8 cellular contexts compared by ENCODE assay signal in the genomic region with DNA sequence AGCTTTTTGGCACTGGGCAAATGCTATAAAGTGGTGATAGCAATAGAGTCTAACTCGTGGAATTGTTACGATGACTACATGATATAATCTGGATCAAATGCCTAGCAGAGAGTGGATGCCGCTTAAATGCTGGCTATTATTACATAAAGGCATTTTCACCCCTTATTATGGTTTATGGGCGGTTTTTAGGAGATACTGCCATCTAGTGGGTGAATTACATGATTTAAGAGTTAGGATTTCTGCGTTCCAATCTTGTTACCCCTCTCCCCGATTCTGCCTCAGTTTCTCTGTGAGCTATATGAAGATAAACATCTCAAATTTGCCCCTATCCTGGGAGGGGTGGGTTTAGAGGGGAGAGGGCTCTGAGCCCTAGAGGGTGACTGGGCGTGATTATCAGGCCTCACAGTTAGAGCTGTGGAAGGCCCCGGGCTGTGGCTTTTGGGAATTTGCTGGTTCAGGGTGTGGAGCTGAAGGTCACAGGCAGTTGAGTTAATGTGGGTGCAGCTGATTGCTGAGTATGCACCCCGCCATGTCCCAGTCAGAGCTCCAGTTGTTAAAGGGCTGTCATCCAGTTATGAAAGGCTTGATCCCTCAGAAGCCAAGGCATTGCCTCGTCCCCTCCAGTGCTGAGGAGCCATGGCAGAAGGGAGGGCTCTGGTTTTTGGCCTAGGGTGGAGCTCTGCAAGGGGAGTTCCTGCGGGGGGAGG. TPM values are rescaled to one million over a fixed set of nuclear protein-coding genes. Genes with fewer than 3 reads are reported as not detected.
DNase-seq lines count a peak whose midpoint lies in the region; ATAC-seq and TF ChIP-seq lines count a peak whose summit lies in the region.

No MANE protein-coding gene starts in this region.

- no peaks in the 10 kb centered on the region for H3K4me1 Mint-ChIP-seq in WTC11

- ATAC-seq in WTC11 = no peak
- ATAC-seq in left ventricle myocardium superior = peak; percentile 54
- ATAC-seq in HG03442 (IDR thresholded peaks at IDR 0.05; ENCODE audit: unreplicated experiment) = no peak
- ATAC-seq in HG03354 (IDR thresholded peaks at IDR 0.05; ENCODE audit: poor library complexity, severe bottlenecking, unreplicated experiment) = no peak
- no peak for ATAC-seq in HG02884 (IDR thresholded peaks at IDR 0.05; ENCODE audit: unreplicated experiment)

- H3K36me3 Mint-ChIP-seq in WTC11 = no peaks in the 10 kb centered on the region; the same call in 1 of the 2 replicates

- no peaks in the 10 kb centered on the region for H3K27me3 Mint-ChIP-seq in WTC11 (ENCODE audit: low read depth)

- DNase-seq in G401 (ENCODE audit: low spot score) = peak; percentile 79
- DNase-seq in M059J (ENCODE audit: low read depth) = peak; percentile 32
- no peak for DNase-seq in WTC11 (ENCODE audit: low spot score)
- DNase-seq in left ventricle myocardium superior = no peak
- DNase-seq in stromal cell of bone marrow (ENCODE audit: low read depth) = peak; percentile 31

- POLR2A ChIA-PET in WTC11 (lab: Charles Lee) = no interaction called here

- H3K9me3 Mint-ChIP-seq in WTC11 = no peaks in the 10 kb centered on the region

- TF ChIP-seq CTCF in WTC11 (IDR thresholded peaks at IDR 0.05) = 0 out of 2 replicates have a peak, but pooled peaks have one; percentile 11

- H3K4me3 Mint-ChIP-seq in WTC11 = no peak overlapping the region

- CTCF ChIA-PET in WTC11 (lab: Charles Lee) = interaction anchor here (0.6 to 2.6 kb wide), 22 partner anchors 8 to 200 kb away, joined by 3 to 24 read pairs (median 5); a partner anchor contains a TSS

- in situ Hi-C loops in G401 (cut with HindIII; ENCODE audit: low sequenced_read_pairs) = no loop called here

- intact Hi-C loops in left ventricle myocardium superior (cut with micrococcal nuclease) = no loop called here

- H3K27ac Mint-ChIP-seq in WTC11 = no peak overlapping the region

TF ChIP-seq in WTC11, 78 proteins besides CTCF, POLR2A, EP300 and RAD21:
- TF ChIP-seq, protein P1, sequence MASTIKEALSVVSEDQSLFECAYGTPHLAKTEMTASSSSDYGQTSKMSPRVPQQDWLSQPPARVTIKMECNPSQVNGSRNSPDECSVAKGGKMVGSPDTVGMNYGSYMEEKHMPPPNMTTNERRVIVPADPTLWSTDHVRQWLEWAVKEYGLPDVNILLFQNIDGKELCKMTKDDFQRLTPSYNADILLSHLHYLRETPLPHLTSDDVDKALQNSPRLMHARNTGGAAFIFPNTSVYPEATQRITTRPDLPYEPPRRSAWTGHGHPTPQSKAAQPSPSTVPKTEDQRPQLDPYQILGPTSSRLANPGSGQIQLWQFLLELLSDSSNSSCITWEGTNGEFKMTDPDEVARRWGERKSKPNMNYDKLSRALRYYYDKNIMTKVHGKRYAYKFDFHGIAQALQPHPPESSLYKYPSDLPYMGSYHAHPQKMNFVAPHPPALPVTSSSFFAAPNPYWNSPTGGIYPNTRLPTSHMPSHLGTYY (CRISPR knock-in tag; IDR thresholded peaks at IDR 0.05) = no peak
- TF ChIP-seq, protein P2, sequence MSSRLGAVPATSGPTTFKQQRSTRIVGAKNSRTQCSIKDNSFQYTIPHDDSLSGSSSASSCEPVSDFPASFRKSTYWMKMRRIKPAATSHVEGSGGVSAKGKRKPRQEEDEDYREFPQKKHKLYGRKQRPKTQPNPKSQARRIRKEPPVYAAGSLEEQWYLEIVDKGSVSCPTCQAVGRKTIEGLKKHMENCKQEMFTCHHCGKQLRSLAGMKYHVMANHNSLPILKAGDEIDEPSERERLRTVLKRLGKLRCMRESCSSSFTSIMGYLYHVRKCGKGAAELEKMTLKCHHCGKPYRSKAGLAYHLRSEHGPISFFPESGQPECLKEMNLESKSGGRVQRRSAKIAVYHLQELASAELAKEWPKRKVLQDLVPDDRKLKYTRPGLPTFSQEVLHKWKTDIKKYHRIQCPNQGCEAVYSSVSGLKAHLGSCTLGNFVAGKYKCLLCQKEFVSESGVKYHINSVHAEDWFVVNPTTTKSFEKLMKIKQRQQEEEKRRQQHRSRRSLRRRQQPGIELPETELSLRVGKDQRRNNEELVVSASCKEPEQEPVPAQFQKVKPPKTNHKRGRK (CRISPR knock-in tag; IDR thresholded peaks at IDR 0.05; ENCODE audit: borderline replicate concordance) = no peak
- TF ChIP-seq, protein P3, sequence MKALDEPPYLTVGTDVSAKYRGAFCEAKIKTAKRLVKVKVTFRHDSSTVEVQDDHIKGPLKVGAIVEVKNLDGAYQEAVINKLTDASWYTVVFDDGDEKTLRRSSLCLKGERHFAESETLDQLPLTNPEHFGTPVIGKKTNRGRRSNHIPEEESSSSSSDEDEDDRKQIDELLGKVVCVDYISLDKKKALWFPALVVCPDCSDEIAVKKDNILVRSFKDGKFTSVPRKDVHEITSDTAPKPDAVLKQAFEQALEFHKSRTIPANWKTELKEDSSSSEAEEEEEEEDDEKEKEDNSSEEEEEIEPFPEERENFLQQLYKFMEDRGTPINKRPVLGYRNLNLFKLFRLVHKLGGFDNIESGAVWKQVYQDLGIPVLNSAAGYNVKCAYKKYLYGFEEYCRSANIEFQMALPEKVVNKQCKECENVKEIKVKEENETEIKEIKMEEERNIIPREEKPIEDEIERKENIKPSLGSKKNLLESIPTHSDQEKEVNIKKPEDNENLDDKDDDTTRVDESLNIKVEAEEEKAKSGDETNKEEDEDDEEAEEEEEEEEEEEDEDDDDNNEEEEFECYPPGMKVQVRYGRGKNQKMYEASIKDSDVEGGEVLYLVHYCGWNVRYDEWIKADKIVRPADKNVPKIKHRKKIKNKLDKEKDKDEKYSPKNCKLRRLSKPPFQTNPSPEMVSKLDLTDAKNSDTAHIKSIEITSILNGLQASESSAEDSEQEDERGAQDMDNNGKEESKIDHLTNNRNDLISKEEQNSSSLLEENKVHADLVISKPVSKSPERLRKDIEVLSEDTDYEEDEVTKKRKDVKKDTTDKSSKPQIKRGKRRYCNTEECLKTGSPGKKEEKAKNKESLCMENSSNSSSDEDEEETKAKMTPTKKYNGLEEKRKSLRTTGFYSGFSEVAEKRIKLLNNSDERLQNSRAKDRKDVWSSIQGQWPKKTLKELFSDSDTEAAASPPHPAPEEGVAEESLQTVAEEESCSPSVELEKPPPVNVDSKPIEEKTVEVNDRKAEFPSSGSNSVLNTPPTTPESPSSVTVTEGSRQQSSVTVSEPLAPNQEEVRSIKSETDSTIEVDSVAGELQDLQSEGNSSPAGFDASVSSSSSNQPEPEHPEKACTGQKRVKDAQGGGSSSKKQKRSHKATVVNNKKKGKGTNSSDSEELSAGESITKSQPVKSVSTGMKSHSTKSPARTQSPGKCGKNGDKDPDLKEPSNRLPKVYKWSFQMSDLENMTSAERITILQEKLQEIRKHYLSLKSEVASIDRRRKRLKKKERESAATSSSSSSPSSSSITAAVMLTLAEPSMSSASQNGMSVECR (CRISPR knock-in tag; IDR thresholded peaks at IDR 0.05; ENCODE audit: borderline replicate concordance) = no peak
- TF ChIP-seq FOXJ3 (CRISPR knock-in tag; IDR thresholded peaks at IDR 0.05; ENCODE audit: borderline replicate concordance) (no peak), JAZF1 (CRISPR knock-in tag; IDR thresholded peaks at IDR 0.05) (no peak), GABPB1 (CRISPR knock-in tag; IDR thresholded peaks at IDR 0.05) (no peak), ATF1 (CRISPR knock-in tag; IDR thresholded peaks at IDR 0.05) (no peak), MXD4 (CRISPR knock-in tag; IDR thresholded peaks at IDR 0.05; ENCODE audit: borderline replicate concordance) (no peak)
- TF ChIP-seq, protein P4, sequence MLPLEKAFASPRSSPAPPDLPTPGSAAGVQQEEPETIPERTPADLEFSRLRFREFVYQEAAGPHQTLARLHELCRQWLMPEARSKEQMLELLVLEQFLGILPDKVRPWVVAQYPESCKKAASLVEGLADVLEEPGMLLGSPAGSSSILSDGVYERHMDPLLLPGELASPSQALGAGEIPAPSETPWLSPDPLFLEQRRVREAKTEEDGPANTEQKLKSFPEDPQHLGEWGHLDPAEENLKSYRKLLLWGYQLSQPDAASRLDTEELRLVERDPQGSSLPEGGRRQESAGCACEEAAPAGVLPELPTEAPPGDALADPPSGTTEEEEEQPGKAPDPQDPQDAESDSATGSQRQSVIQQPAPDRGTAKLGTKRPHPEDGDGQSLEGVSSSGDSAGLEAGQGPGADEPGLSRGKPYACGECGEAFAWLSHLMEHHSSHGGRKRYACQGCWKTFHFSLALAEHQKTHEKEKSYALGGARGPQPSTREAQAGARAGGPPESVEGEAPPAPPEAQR (CRISPR knock-in tag; IDR thresholded peaks at IDR 0.05) = no peak

RNA-seq across cellular contexts. Expression of a gene that starts 14.4 kb away (rescaled TPM):
- total RNA-seq in G401 (2014; rRNA removed; shearing (Covaris generic)) = 14.8 and 17.9 TPM in 2 replicates
- 7.7 and 29.7 TPM in 2 replicates for total RNA-seq in M059J (2014; rRNA removed; shearing (Covaris generic))
- total RNA-seq in WTC11 (2021) = 23.7 to 28.2 TPM (median 24.7 TPM) in 3 replicates
- total RNA-seq in left ventricle myocardium superior = 6.4 TPM

RNA-seq across cellular contexts. Expression of a gene that starts 15.9 kb away (rescaled TPM):
- not detected in 2 replicates for total RNA-seq in G401 (2014; rRNA removed; shearing (Covaris generic))
- not detected in 2 replicates for total RNA-seq in M059J (2014; rRNA removed; shearing (Covaris generic))
- total RNA-seq in WTC11 (2021) (4.1 to 5.4 TPM (median 4.7 TPM) in 3 replicates), left ventricle myocardium superior (0.89 TPM)

RNA-seq across cellular contexts. Expression of a gene that starts 35.6 kb away (rescaled TPM):
- total RNA-seq in G401 (2014; rRNA removed; shearing (Covaris generic)) = 3.9 and 5.4 TPM in 2 replicates
- total RNA-seq in M059J (2014; rRNA removed; shearing (Covaris generic)) = 14.3 and 22.1 TPM in 2 replicates
- 17.7 to 23.7 TPM (median 22.9 TPM) in 3 replicates for total RNA-seq in WTC11 (2021)
- 10.9 TPM for total RNA-seq in left ventricle myocardium superior

RNA-seq across cellular contexts. Expression of a gene that starts 44.9 kb away (rescaled TPM):
- 62.4 and 64.6 TPM in 2 replicates for total RNA-seq in G401 (2014; rRNA removed; shearing (Covaris generic))
- total RNA-seq in M059J (2014; rRNA removed; shearing (Covaris generic)) = 13.9 and 18.0 TPM in 2 replicates
- total RNA-seq in WTC11 (2021) = 61.4 to 68.9 TPM (median 63.4 TPM) in 3 replicates
- total RNA-seq in left ventricle myocardium superior = 37.1 TPM

RNA-seq across cellular contexts. Expression of a gene that starts 52.3 kb away (rescaled TPM):
- total RNA-seq in G401 (2014; rRNA removed; shearing (Covaris generic)) = 0.78 and 0.98 TPM in 2 replicates
- total RNA-seq in M059J (2014; rRNA removed; shearing (Covaris generic)) = 88.8 and 112 TPM in 2 replicates
- total RNA-seq in WTC11 (2021) (8.4 to 9.8 TPM (median 8.9 TPM) in 3 replicates), left ventricle myocardium superior (142 TPM)

Comparison
In these comparisons a context has a peak if more than half of its experiments do, and no peak if none do; other contexts are left out.
1. DNase-seq: peak in G401 (single experiment), M059J (single experiment) and stromal cell of bone marrow (single experiment); none in WTC11 (single experiment) and left ventricle myocardium superior (single experiment).